9 cellular contexts compared by ENCODE assay signal in genomic region chr3:12750223-12750622, GRCh38. TPM values are rescaled to one million over a fixed set of nuclear protein-coding genes. Genes with fewer than 3 reads are reported as not detected.
DNase-seq lines count a peak whose midpoint lies in the region; ATAC-seq, FAIRE-seq and TF ChIP-seq lines count a peak whose summit lies in the region.
"Had no signal": no experiment of that assay in that cellular context is flagged by ENCODE, and none has a peak within 500 bp of the region (broad histone marks: within the 10 kb centered on the region; RNA-seq: fewer than 3 reads in every experiment).

No MANE protein-coding gene starts in this region.

- no peak overlapping the region for H3K27ac Mint-ChIP-seq in activated naive CD4-positive, alpha-beta T cell treated with anti-CD3 and anti-CD28 coated beads for 36 hours
- H3K27ac Mint-ChIP-seq in activated T-helper 1 cell treated with anti-CD3 and anti-CD28 coated beads, Interleukin-12 subunit alpha, Interleukin-12 subunit beta, Interleukin-2, Interleukin-4 antibody, amounts not matched to agents 30 ng/mL and 10 ng/mL and 1 ng/mL, durations not matched to agents 14 hours and 24 hours and 36 hours: no peak overlapping the region

- intact Hi-C loops in endothelial cell of umbilical vein (cut with micrococcal nuclease) (no loop called here), sciatic nerve (cut with DNase I) (no loop called here), posterior vena cava (cut with DNase I) (no loop called here)
- intact Hi-C loops in activated naive CD4-positive, alpha-beta T cell treated with anti-CD3 and anti-CD28 coated beads for 36 hours (cut with micrococcal nuclease): no loop called here
- intact Hi-C loops in activated T-helper 1 cell treated with anti-CD3 and anti-CD28 coated beads, Interleukin-12 subunit alpha, Interleukin-12 subunit beta, Interleukin-2, Interleukin-4 antibody, amounts not matched to agents 30 ng/mL and 10 ng/mL and 1 ng/mL, durations not matched to agents 14 hours and 24 hours and 36 hours (cut with micrococcal nuclease): no loop called here

- BruUV-seq in endothelial cell of umbilical vein (replicated peaks; lab: Mats Ljungman, UMichigan): no TSS peak

- no peak overlapping the region for H3K4me3 Mint-ChIP-seq in activated naive CD4-positive, alpha-beta T cell treated with anti-CD3 and anti-CD28 coated beads for 36 hours
- H3K4me3 Mint-ChIP-seq in activated T-helper 1 cell treated with anti-CD3 and anti-CD28 coated beads, Interleukin-12 subunit alpha, Interleukin-12 subunit beta, Interleukin-2, Interleukin-4 antibody, amounts not matched to agents 30 ng/mL and 10 ng/mL and 1 ng/mL, durations not matched to agents 14 hours and 24 hours and 36 hours: no peak overlapping the region

- no peaks in the 10 kb centered on the region for H3K9me3 ChIP-seq in endothelial cell of umbilical vein (replicated peaks; ENCODE audit: control insufficient read depth, insufficient read depth, low read length)
- H3K9me3 ChIP-seq: thoracic aorta had no signal

- H3K27me3 ChIP-seq in endothelial cell of umbilical vein (ENCODE audit: control insufficient read depth in 2 of 2, insufficient read depth in 2 of 2, low read length in 2 of 2): peaks cover 0 to 3% of the 10 kb centered on the region in 2 experiments

- no peak overlapping the region for H3K4me2 ChIP-seq in endothelial cell of umbilical vein (ENCODE audit: insufficient read depth, low read length)

- H3K36me3 ChIP-seq in endothelial cell of umbilical vein (ENCODE audit: control insufficient read depth in 2 of 2, extremely low read depth in 1 of 2, insufficient read depth in 2 of 2, low read length in 2 of 2): no peaks in the 10 kb centered on the region
- H3K36me3 ChIP-seq: thoracic aorta had no signal

- no peak for TF ChIP-seq CTCF in endothelial cell of umbilical vein (IDR thresholded peaks at IDR 0.05; ENCODE audit: extremely low read depth in 1 of 2, insufficient read depth in 1 of 2, low read depth in 1 of 2, low read length in 2 of 2)

- no peaks in the 10 kb centered on the region for H3K27me3 Mint-ChIP-seq in activated naive CD4-positive, alpha-beta T cell treated with anti-CD3 and anti-CD28 coated beads for 36 hours (ENCODE audit: low read depth)
- H3K27me3 Mint-ChIP-seq in activated T-helper 1 cell treated with anti-CD3 and anti-CD28 coated beads, Interleukin-12 subunit alpha, Interleukin-12 subunit beta, Interleukin-2, Interleukin-4 antibody, amounts not matched to agents 30 ng/mL and 10 ng/mL and 1 ng/mL, durations not matched to agents 14 hours and 24 hours and 36 hours (ENCODE audit: insufficient read depth): peaks cover 6% of the 10 kb centered on the region

- no peaks in the 10 kb centered on the region for H3K4me1 ChIP-seq in endothelial cell of umbilical vein (ENCODE audit: control insufficient read depth, extremely low read depth, insufficient read depth, low read length)

- H4K20me1 ChIP-seq in endothelial cell of umbilical vein (replicated peaks; ENCODE audit: control insufficient read depth, extremely low read depth, insufficient read depth, low read length): no peaks in the 10 kb centered on the region

- POLR2A ChIA-PET in endothelial cell of umbilical vein (lab: Charles Lee): no interaction called here

- peak; percentile 43 for FAIRE-seq in endothelial cell of umbilical vein (lab: Jason Lieb, UNC)

- CTCF ChIA-PET in endothelial cell of umbilical vein (lab: Charles Lee): no interaction called here
- CTCF ChIA-PET in activated naive CD4-positive, alpha-beta T cell treated with anti-CD3 and anti-CD28 coated beads for 36 hours (lab: Charles Lee): no interaction called here

- H3K4me1 Mint-ChIP-seq in activated naive CD4-positive, alpha-beta T cell treated with anti-CD3 and anti-CD28 coated beads for 36 hours (ENCODE audit: low read depth): peaks cover 5% of the 10 kb centered on the region
- H3K4me1 Mint-ChIP-seq in activated T-helper 1 cell treated with anti-CD3 and anti-CD28 coated beads, Interleukin-12 subunit alpha, Interleukin-12 subunit beta, Interleukin-2, Interleukin-4 antibody, amounts not matched to agents 30 ng/mL and 10 ng/mL and 1 ng/mL, durations not matched to agents 14 hours and 24 hours and 36 hours (ENCODE audit: low read depth): peaks cover 7% of the 10 kb centered on the region

- dilution Hi-C loops in endothelial cell of umbilical vein (cut with MboI; ENCODE audit: extremely low pct_ligation_motif_present, low sequenced_read_pairs): no loop called here

- H3K27ac ChIP-seq in endothelial cell of umbilical vein (ENCODE audit: insufficient read depth, low read depth, low read length): no peak overlapping the region

- no peak overlapping the region for H3K4me3 ChIP-seq in endothelial cell of umbilical vein (replicated peaks in 1 of 3; ENCODE audit: insufficient read depth in 1 of 3, low read depth in 1 of 3, low read length in 3 of 3)
- H3K4me3 ChIP-seq: thoracic aorta had no signal

- H3K36me3 Mint-ChIP-seq in activated naive CD4-positive, alpha-beta T cell treated with anti-CD3 and anti-CD28 coated beads for 36 hours (ENCODE audit: low read depth): no peaks in the 10 kb centered on the region
- no peaks in the 10 kb centered on the region for H3K36me3 Mint-ChIP-seq in activated T-helper 1 cell treated with anti-CD3 and anti-CD28 coated beads, Interleukin-12 subunit alpha, Interleukin-12 subunit beta, Interleukin-2, Interleukin-4 antibody, amounts not matched to agents 30 ng/mL and 10 ng/mL and 1 ng/mL, durations not matched to agents 14 hours and 24 hours and 36 hours (ENCODE audit: low read depth)

- H3K9me3 Mint-ChIP-seq in activated naive CD4-positive, alpha-beta T cell treated with anti-CD3 and anti-CD28 coated beads for 36 hours: no peaks in the 10 kb centered on the region
- H3K9me3 Mint-ChIP-seq in activated T-helper 1 cell treated with anti-CD3 and anti-CD28 coated beads, Interleukin-12 subunit alpha, Interleukin-12 subunit beta, Interleukin-2, Interleukin-4 antibody, amounts not matched to agents 30 ng/mL and 10 ng/mL and 1 ng/mL, durations not matched to agents 14 hours and 24 hours and 36 hours: no peaks in the 10 kb centered on the region

- DNase-seq in NCI-H2171 treated with DMSO at 0.1 percent for 48 hours (lab: John Stamatoyannopoulos, UW): peak; percentile 68
- DNase-seq in endothelial cell of umbilical vein (ENCODE audit: low read depth, low spot score): peak; percentile 24
- no peak for DNase-seq in sciatic nerve (ENCODE audit: low spot score)
- DNase-seq in activated naive CD4-positive, alpha-beta T cell treated with anti-CD3 and anti-CD28 coated beads for 36 hours: no peak
- DNase-seq in posterior vena cava (ENCODE audit: low spot score): no peak
- DNase-seq in activated T-helper 1 cell treated with anti-CD3 and anti-CD28 coated beads, Interleukin-12 subunit alpha, Interleukin-12 subunit beta, Interleukin-2, Interleukin-4 antibody, amounts not matched to agents 30 ng/mL and 10 ng/mL and 1 ng/mL, durations not matched to agents 14 hours and 24 hours and 36 hours (ENCODE audit: low spot score): no peak

- no peaks in the 10 kb centered on the region for H3K79me2 ChIP-seq in endothelial cell of umbilical vein (ENCODE audit: control insufficient read depth, insufficient read depth, low read length)

- H3K9me1 ChIP-seq in endothelial cell of umbilical vein (replicated peaks; ENCODE audit: control insufficient read depth, extremely low read depth, insufficient read depth, low read length): no peaks in the 10 kb centered on the region

- ATAC-seq in GM21529 (IDR thresholded peaks at IDR 0.05; ENCODE audit: unreplicated experiment) (peak; percentile 26), sciatic nerve (peak; percentile 65), HG03565 (IDR thresholded peaks at IDR 0.05; ENCODE audit: unreplicated experiment) (no peak)

- no peak for TF ChIP-seq POLR2A in endothelial cell of umbilical vein (IDR thresholded peaks at IDR 0.05; ENCODE audit: low read depth, low read length)

- no peak overlapping the region for H2AFZ ChIP-seq in endothelial cell of umbilical vein (ENCODE audit: low read depth, low read length)

- H3K9ac ChIP-seq in endothelial cell of umbilical vein (replicated peaks; ENCODE audit: extremely low read depth, insufficient read depth, low read length): no peak overlapping the region

TF ChIP-seq in endothelial cell of umbilical vein, 7 proteins besides CTCF, POLR2A, EP300 and RAD21 (continues in another document):
- TF ChIP-seq FOS (IDR thresholded peaks at IDR 0.05; ENCODE audit: borderline replicate concordance, insufficient read depth, low read length) (no peak), MYC (IDR thresholded peaks at IDR 0.05; ENCODE audit: low read depth, low read length) (no peak)

RNA-seq across cellular contexts. Expression of gene TMEM40, which starts 8.8 kb away (rescaled TPM):
- total RNA-seq in endothelial cell of umbilical vein: not detected in 2 replicates
- polyA plus RNA-seq in endothelial cell of umbilical vein: not detected in 2 replicates
- polyA plus RNA-seq in endothelial cell of umbilical vein (2011; cell fraction: cytosol; rRNA removed): not detected in 2 replicates
- not detected in 2 replicates for polyA plus RNA-seq in endothelial cell of umbilical vein (2011; cell fraction: nucleus; rRNA removed)
- not detected in 2 replicates for polyA plus RNA-seq in endothelial cell of umbilical vein (2012)
- polyA minus RNA-seq in endothelial cell of umbilical vein: not detected in 2 replicates
- not detected for polyA minus RNA-seq in endothelial cell of umbilical vein (2011; cell fraction: cytosol; rRNA and poly(A)+ RNA removed)
- not detected in 2 replicates for polyA minus RNA-seq in endothelial cell of umbilical vein (2011; cell fraction: nucleus; rRNA and poly(A)+ RNA removed)
- total RNA-seq in sciatic nerve: not detected
- total RNA-seq in activated naive CD4-positive, alpha-beta T cell treated with anti-CD3 and anti-CD28 coated beads for 36 hours: not detected
- total RNA-seq in posterior vena cava: not detected
- total RNA-seq in activated T-helper 1 cell treated with anti-CD3 and anti-CD28 coated beads, Interleukin-12 subunit alpha, Interleukin-12 subunit beta, Interleukin-2, Interleukin-4 antibody, amounts not matched to agents 30 ng/mL and 10 ng/mL and 1 ng/mL, durations not matched to agents 14 hours and 24 hours and 36 hours: not detected in 2 replicates
- total RNA-seq: thoracic aorta had no signal

RNA-seq across cellular contexts. Expression of gene CAND2, which starts 46.3 kb away (rescaled TPM):
- total RNA-seq in endothelial cell of umbilical vein: 11.0 and 12.4 TPM in 2 replicates
- 7.1 and 8.6 TPM in 2 replicates for polyA plus RNA-seq in endothelial cell of umbilical vein
- 5.2 and 6.7 TPM in 2 replicates for polyA plus RNA-seq in endothelial cell of umbilical vein (2011; cell fraction: cytosol; rRNA removed)
- polyA plus RNA-seq in endothelial cell of umbilical vein (2011; cell fraction: nucleus; rRNA removed): 10.1 and 14.5 TPM in 2 replicates
- 1.7 and 2.8 TPM in 2 replicates for polyA plus RNA-seq in endothelial cell of umbilical vein (2012)
- polyA minus RNA-seq in endothelial cell of umbilical vein: 14.8 and 16.5 TPM in 2 replicates
- polyA minus RNA-seq in endothelial cell of umbilical vein (2011; cell fraction: cytosol; rRNA and poly(A)+ RNA removed): not detected
- 7.8 and 9.7 TPM in 2 replicates for polyA minus RNA-seq in endothelial cell of umbilical vein (2011; cell fraction: nucleus; rRNA and poly(A)+ RNA removed)
- total RNA-seq in sciatic nerve: 16.8 TPM
- 1 to 10 TPM; 2.5 to 2.7 TPM for total RNA-seq in activated naive CD4-positive, alpha-beta T cell treated with anti-CD3 and anti-CD28 coated beads for 36 hours
- 10 to 100 TPM; 13.1 to 16.8 TPM for total RNA-seq in posterior vena cava
- 0.29 TPM in 2 replicates for total RNA-seq in activated T-helper 1 cell treated with anti-CD3 and anti-CD28 coated beads, Interleukin-12 subunit alpha, Interleukin-12 subunit beta, Interleukin-2, Interleukin-4 antibody, amounts not matched to agents 30 ng/mL and 10 ng/mL and 1 ng/mL, durations not matched to agents 14 hours and 24 hours and 36 hours

Comparison
In these comparisons a context has a peak if more than half of its experiments do, and no peak if none do; other contexts are left out.
1. DNase-seq: peak in NCI-H2171 treated with DMSO at 0.1 percent for 48 hours (single experiment) and endothelial cell of umbilical vein (single experiment); none in sciatic nerve (single experiment), activated naive CD4-positive, alpha-beta T cell treated with anti-CD3 and anti-CD28 coated beads for 36 hours (single experiment), posterior vena cava (single experiment) and activated T-helper 1 cell treated with anti-CD3 and anti-CD28 coated beads, Interleukin-12 subunit alpha, Interleukin-12 subunit beta, Interleukin-2, Interleukin-4 antibody, amounts not matched to agents 30 ng/mL and 10 ng/mL and 1 ng/mL, durations not matched to agents 14 hours and 24 hours and 36 hours (single experiment).